ENCODE assay signal across 8 cellular contexts in genomic region chr6:11428895-11429294, GRCh38.
A peak's percentile ranks its signal among the peaks of the same experiment; 100 is the strongest.
DNase-seq lines count a peak whose midpoint lies in the region; ATAC-seq and TF ChIP-seq lines count a peak whose summit lies in the region.

No MANE protein-coding gene starts in this region.

- H3K27ac ChIP-seq in heart right ventricle: peak overlapping the region; percentile 6 to 72 (median 48)
- H3K27ac ChIP-seq in naive thymus-derived CD4-positive, alpha-beta T cell (ENCODE audit: low read depth, low read length): no peak overlapping the region

- DNase-seq in heart right ventricle (no peak), cardiac septum (ENCODE audit: low spot score) (no peak), cardiac fibroblast (ENCODE audit: low read depth in 2 of 2) (peak; percentile 62 to 96), osteocyte (ENCODE audit: extremely low spot score, unreplicated experiment) (no peak), SW480 (ENCODE audit: low spot score) (no peak)
- no peak for DNase-seq in NK-92 treated with Interleukin-12 subunit alpha and Interleukin-12 subunit beta, amount 100 ng/mL, for 24 hours (lab: John Stamatoyannopoulos, UW)
- DNase-seq in naive thymus-derived CD4-positive, alpha-beta T cell: no peak

- H3K36me3 Mint-ChIP-seq in osteocyte (ENCODE audit: unreplicated experiment): no peaks in the 10 kb centered on the region
- no peaks in the 10 kb centered on the region for H3K36me3 Mint-ChIP-seq in naive thymus-derived CD4-positive, alpha-beta T cell

- H3K4me3 ChIP-seq in heart right ventricle (no peak overlapping the region), cardiac fibroblast (replicated peaks in 1 of 2; ENCODE audit: low read depth in 2 of 2, low read length in 2 of 2) (no peak overlapping the region)
- H3K4me3 ChIP-seq in naive thymus-derived CD4-positive, alpha-beta T cell (ENCODE audit: low read length): no peak overlapping the region

- H3K9me3 Mint-ChIP-seq in osteocyte (ENCODE audit: unreplicated experiment): no peaks in the 10 kb centered on the region
- no peaks in the 10 kb centered on the region for H3K9me3 Mint-ChIP-seq in naive thymus-derived CD4-positive, alpha-beta T cell

- no peaks in the 10 kb centered on the region for H3K27me3 ChIP-seq in heart right ventricle
- H3K27me3 ChIP-seq in naive thymus-derived CD4-positive, alpha-beta T cell (ENCODE audit: control insufficient read depth in 2 of 2, insufficient read depth in 2 of 2, low read length in 2 of 2): no peaks in the 10 kb centered on the region

- no peaks in the 10 kb centered on the region for H3K27me3 Mint-ChIP-seq in osteocyte (ENCODE audit: unreplicated experiment)
- no peaks in the 10 kb centered on the region for H3K27me3 Mint-ChIP-seq in naive thymus-derived CD4-positive, alpha-beta T cell

- WGBS in heart right ventricle, 2 donors: 34 to 44% methylated on average over 3 of the region's 3 CpGs

- POLR2A ChIA-PET in naive thymus-derived CD4-positive, alpha-beta T cell (lab: Charles Lee): no interaction called here

- peaks cover 56% of the 10 kb centered on the region for H3K4me1 Mint-ChIP-seq in osteocyte (ENCODE audit: unreplicated experiment)
- peaks cover 0 to 21% (median 13%) of the 10 kb centered on the region in 7 donors for H3K4me1 Mint-ChIP-seq in naive thymus-derived CD4-positive, alpha-beta T cell

- H3K36me3 ChIP-seq in heart right ventricle: no peaks in the 10 kb centered on the region
- no peaks in the 10 kb centered on the region for H3K36me3 ChIP-seq in naive thymus-derived CD4-positive, alpha-beta T cell (ENCODE audit: control insufficient read depth in 2 of 3, insufficient read depth in 3 of 3, low read length in 3 of 3)

- no peaks in the 10 kb centered on the region for H3K9me3 ChIP-seq in heart right ventricle
- no peaks in the 10 kb centered on the region for H3K9me3 ChIP-seq in naive thymus-derived CD4-positive, alpha-beta T cell (ENCODE audit: control insufficient read depth in 2 of 3, low read length in 3 of 3)

- TF ChIP-seq CTCF in heart right ventricle (IDR thresholded peaks at IDR 0.05): no peak
- no peak for TF ChIP-seq CTCF in cardiac fibroblast (IDR thresholded peaks at IDR 0.05; ENCODE audit: low read depth, low read length)
- no peak for TF ChIP-seq CTCF in osteocyte (IDR thresholded peaks at IDR 0.05)

- no peak overlapping the region for H3K4me3 Mint-ChIP-seq in osteocyte (ENCODE audit: unreplicated experiment)
- no peak overlapping the region for H3K4me3 Mint-ChIP-seq in naive thymus-derived CD4-positive, alpha-beta T cell

- H3K27ac Mint-ChIP-seq in osteocyte (ENCODE audit: unreplicated experiment): peak overlapping the region; percentile 40
- no peak overlapping the region for H3K27ac Mint-ChIP-seq in naive thymus-derived CD4-positive, alpha-beta T cell

- CTCF ChIA-PET in naive thymus-derived CD4-positive, alpha-beta T cell (lab: Charles Lee): no interaction called here

- intact Hi-C loops in heart right ventricle (cut with DNase I): loop anchor here in 1 of 10 donors (5.0 kb wide), 1 partner anchor 62 kb away; no protein-coding TSS in a partner anchor
- intact Hi-C loops in cardiac septum (cut with DNase I): loop anchor here (5.0 kb wide), 1 partner anchor 42 kb away; no protein-coding TSS in a partner anchor
- intact Hi-C loops in naive thymus-derived CD4-positive, alpha-beta T cell (cut with micrococcal nuclease): no loop called here

- H3K4me1 ChIP-seq in heart right ventricle: peaks cover 0 to 69% (median 60%) of the 10 kb centered on the region in 9 donors
- H3K4me1 ChIP-seq in naive thymus-derived CD4-positive, alpha-beta T cell (ENCODE audit: control insufficient read depth in 2 of 2, insufficient read depth in 2 of 2, low read length in 2 of 2): peaks cover 0 to 4% of the 10 kb centered on the region in 2 donors

- peak in 2 of 8 donors; percentile 18 to 19 for ATAC-seq in heart right ventricle
- peak; percentile 67 for ATAC-seq in HG03571 (IDR thresholded peaks at IDR 0.05; ENCODE audit: unreplicated experiment)
- no peak for ATAC-seq in naive thymus-derived CD4-positive, alpha-beta T cell

Comparison
In these comparisons a context has a peak if more than half of its experiments do, and no peak if none do; other contexts are left out.
1. DNase-seq: peak in cardiac fibroblast (2 of 2); none in heart right ventricle (0 of 2), cardiac septum (single experiment), osteocyte (single experiment), NK-92 treated with Interleukin-12 subunit alpha and Interleukin-12 subunit beta, amount 100 ng/mL, for 24 hours (single experiment), SW480 (single experiment) and naive thymus-derived CD4-positive, alpha-beta T cell (0 of 9).